Comparison of ENCODE assay signal across 25 cellular contexts in genomic region chr5:90562331-90562730, GRCh38. TPM values are rescaled to one million over a fixed set of nuclear protein-coding genes. Genes with fewer than 3 reads are reported as not detected.
DNase-seq lines count a peak whose midpoint lies in the region; TF ChIP-seq lines count a peak whose summit lies in the region.
"Had no signal": no experiment of that assay in that cellular context is flagged by ENCODE, and none has a peak within 500 bp of the region (broad histone marks: within the 10 kb centered on the region; RNA-seq: fewer than 3 reads in every experiment).

No MANE protein-coding gene starts in this region.

- H3K27ac ChIP-seq in WERI-Rb-1 (peak overlapping the region; percentile 89), neural progenitor cell (peak overlapping the region; percentile 66)
- H3K27ac ChIP-seq: ascending aorta, C4-2B, coronary artery, foreskin keratinocyte, KMS-11, prostate gland had no signal

- no peak for TF ChIP-seq CTCF in WERI-Rb-1 (IDR thresholded peaks at IDR 0.05; ENCODE audit: low read depth, low read length)
- TF ChIP-seq CTCF in neural progenitor cell (IDR thresholded peaks at IDR 0.05), result no peak

- H3K4me1 ChIP-seq in neural progenitor cell, result peaks cover 50% of the 10 kb centered on the region
- H3K4me1 ChIP-seq: foreskin keratinocyte, prostate gland had no signal

- H3F3A ChIP-seq in neural progenitor cell (ENCODE audit: low read depth), result peaks cover 32% of the 10 kb centered on the region

- peak overlapping the region; percentile 88 for H3K4me2 ChIP-seq in neural progenitor cell
- H3K4me2 ChIP-seq: KMS-11 had no signal

- H3K9ac ChIP-seq in neural progenitor cell, result no peak overlapping the region
- H3K9ac ChIP-seq: KMS-11 had no signal

- peaks cover 21% of the 10 kb centered on the region for H3K36me3 Mint-ChIP-seq in neural progenitor cell
- H3K36me3 Mint-ChIP-seq: naive B cell had no signal

- peak overlapping the region; percentile 64 for H3K4me3 Mint-ChIP-seq in neural progenitor cell
- H3K4me3 Mint-ChIP-seq: naive B cell had no signal

- no peaks in the 10 kb centered on the region for H3K27me3 Mint-ChIP-seq in neural progenitor cell (ENCODE audit: insufficient read depth, low read depth)

- peak; percentile 26 for DNase-seq in DMS53 (lab: John Stamatoyannopoulos, UW)
- DNase-seq in DMS53 treated with DMSO at 0.1 percent for 48 hours (lab: John Stamatoyannopoulos, UW; ENCODE audit: unreplicated experiment), result no peak
- peak; percentile 68 for DNase-seq in NCI-H345 (lab: John Stamatoyannopoulos, UW)
- peak; percentile 80 for DNase-seq in WERI-Rb-1
- DNase-seq in neural progenitor cell (ENCODE audit: low spot score), result peak; percentile 76
- DNase-seq in H7, result no peak
- DNase-seq in islet precursor cell, result no peak
- no peak for DNase-seq in putamen (ENCODE audit: low spot score)
- DNase-seq: activated CD4-positive, alpha-beta T cell treated with anti-CD3 and anti-CD28 coated beads for 1 hour; activated CD8-positive, alpha-beta memory T cell treated with anti-CD3 and anti-CD28 coated beads, Interleukin-2, amount 50 U/mL, for 4 hours; activated naive CD4-positive, alpha-beta T cell; EL; foreskin keratinocyte; naive B cell; NCI-H1417 treated with DMSO at 0.1 percent for 48 hours; stimulated activated naive CD4-positive, alpha-beta T cell; T-helper 9 cell; trophoblast cell had no signal

- H3K4me3 ChIP-seq in WERI-Rb-1 (ENCODE audit: low read depth, low read length) (peak overlapping the region; percentile 41), neural progenitor cell (peak overlapping the region; percentile 32), H7 (ENCODE audit: insufficient read depth, low read depth, low read length) (no peak overlapping the region)
- H3K4me3 ChIP-seq: ascending aorta, coronary artery, lung, prostate gland had no signal

- peaks cover 10% of the 10 kb centered on the region for H4K20me1 ChIP-seq in neural progenitor cell (ENCODE audit: low read depth)

- H3K9me3 ChIP-seq in WERI-Rb-1 (ENCODE audit: severe bottlenecking) (no peaks in the 10 kb centered on the region), neural progenitor cell (ENCODE audit: low read depth) (peaks cover 6% of the 10 kb centered on the region)
- H3K9me3 ChIP-seq: ascending aorta, prostate gland had no signal

- peaks cover 83% of the 10 kb centered on the region for H3K79me2 ChIP-seq in neural progenitor cell (ENCODE audit: low read depth)

- H3K9me3 Mint-ChIP-seq in neural progenitor cell, result peaks cover 25% of the 10 kb centered on the region

- H3K27me3 ChIP-seq in WERI-Rb-1 (ENCODE audit: insufficient read depth, low read depth, severe bottlenecking), result no peaks in the 10 kb centered on the region
- peaks cover 7% of the 10 kb centered on the region for H3K27me3 ChIP-seq in neural progenitor cell
- no peaks in the 10 kb centered on the region for H3K27me3 ChIP-seq in H7 (ENCODE audit: control insufficient read depth, insufficient read depth, low read length)
- H3K27me3 ChIP-seq: ascending aorta had no signal

- H3K36me3 ChIP-seq in WERI-Rb-1 (peaks cover 6% of the 10 kb centered on the region), neural progenitor cell (peaks cover 13% of the 10 kb centered on the region), H7 (replicated peaks; ENCODE audit: control insufficient read depth, insufficient read depth, low read length) (no peaks in the 10 kb centered on the region)
- H3K36me3 ChIP-seq: ascending aorta, prostate gland had no signal

- H3K4me1 Mint-ChIP-seq in neural progenitor cell, result peaks cover 46% of the 10 kb centered on the region

- peak overlapping the region; percentile 91 for H3K27ac Mint-ChIP-seq in neural progenitor cell
- H3K27ac Mint-ChIP-seq: naive B cell had no signal

- H2AFZ ChIP-seq in neural progenitor cell (replicated peaks), result no peak overlapping the region

RNA-seq across cellular contexts. Expression of gene ADGRV1, which starts 3.7 kb away (rescaled TPM):
- total RNA-seq in neural progenitor cell (ENCODE audit: low replicate concordance), result 127 and 151 TPM in 2 replicates
- total RNA-seq in H7 (2014; rRNA removed; shearing (Covaris generic)), result 28.8 and 44.2 TPM in 2 replicates
- total RNA-seq: A172 had no signal

RNA-seq across cellular contexts. Expression of gene LYSMD3, which starts 32.9 kb away (rescaled TPM):
- total RNA-seq in neural progenitor cell (ENCODE audit: low replicate concordance), result 8.2 and 16.3 TPM in 2 replicates
- total RNA-seq in H7 (2014; rRNA removed; shearing (Covaris generic)), result 7.0 and 9.2 TPM in 2 replicates

Comparison
In these comparisons a context has a peak if more than half of its experiments do, and no peak if none do; other contexts are left out.
1. DNase-seq: peak in DMS53 (single experiment), NCI-H345 (single experiment), WERI-Rb-1 (single experiment) and neural progenitor cell (single experiment); none in DMS53 treated with DMSO at 0.1 percent for 48 hours (single experiment), H7 (single experiment), islet precursor cell (single experiment) and putamen (single experiment).